In genomic region chr3:17841190-17841828, GRCh38 we compare ENCODE assay signal across 1 cellular context.
TF ChIP-seq lines count a peak whose summit lies in the region.

No MANE protein-coding gene starts in this region.

TF ChIP-seq in HEK293, 187 proteins besides CTCF, POLR2A, EP300 and RAD21 (continued from another document):
- TF ChIP-seq ELK4 (IDR thresholded peaks at IDR 0.05; ENCODE audit: borderline replicate concordance, low read depth, low read length) (no peak), ZNF211 (tag by site-specific recombination; IDR thresholded peaks at IDR 0.05; ENCODE audit: low read depth) (no peak), ZFHX2 (tag by site-specific recombination; conservative IDR thresholded peaks at IDR 0.05) (peak; percentile 54; the same call in 1 of the 2 replicates), KLF17 (tag by site-specific recombination; IDR thresholded peaks at IDR 0.05) (no peak), HOXC10 (CRISPR knock-in tag; IDR thresholded peaks at IDR 0.05) (no peak), ZSCAN30 (tag by site-specific recombination; IDR thresholded peaks at IDR 0.05) (no peak), ZNF426 (tag by site-specific recombination; IDR thresholded peaks at IDR 0.05) (no peak), ZNF600 (tag by site-specific recombination; IDR thresholded peaks at IDR 0.05) (no peak), ZNF660 (tag by site-specific recombination; IDR thresholded peaks at IDR 0.05) (peak; percentile 68), ZBTB17 (tag by site-specific recombination; IDR thresholded peaks at IDR 0.05) (no peak), GLIS1 (tag by site-specific recombination; IDR thresholded peaks at IDR 0.05) (peak; percentile 75), ZNF529 (tag by site-specific recombination; IDR thresholded peaks at IDR 0.05; ENCODE audit: insufficient replicate concordance) (no peak), ZIC2 (tag by site-specific recombination; IDR thresholded peaks at IDR 0.05) (peak; percentile 23; the same call in 1 of the 2 replicates), ZNF785 (tag by site-specific recombination; IDR thresholded peaks at IDR 0.05) (no peak), ZNF2 (tag by site-specific recombination; IDR thresholded peaks at IDR 0.05) (peak; percentile 69; the same call in 1 of the 2 replicates), ZEB2 (tag by site-specific recombination; IDR thresholded peaks at IDR 0.05) (peak; percentile 28; the same call in 1 of the 2 replicates), ZNF843 (tag by site-specific recombination; IDR thresholded peaks at IDR 0.05) (no peak)
